ENCODE assay signal across 16 cellular contexts in the genomic region with DNA sequence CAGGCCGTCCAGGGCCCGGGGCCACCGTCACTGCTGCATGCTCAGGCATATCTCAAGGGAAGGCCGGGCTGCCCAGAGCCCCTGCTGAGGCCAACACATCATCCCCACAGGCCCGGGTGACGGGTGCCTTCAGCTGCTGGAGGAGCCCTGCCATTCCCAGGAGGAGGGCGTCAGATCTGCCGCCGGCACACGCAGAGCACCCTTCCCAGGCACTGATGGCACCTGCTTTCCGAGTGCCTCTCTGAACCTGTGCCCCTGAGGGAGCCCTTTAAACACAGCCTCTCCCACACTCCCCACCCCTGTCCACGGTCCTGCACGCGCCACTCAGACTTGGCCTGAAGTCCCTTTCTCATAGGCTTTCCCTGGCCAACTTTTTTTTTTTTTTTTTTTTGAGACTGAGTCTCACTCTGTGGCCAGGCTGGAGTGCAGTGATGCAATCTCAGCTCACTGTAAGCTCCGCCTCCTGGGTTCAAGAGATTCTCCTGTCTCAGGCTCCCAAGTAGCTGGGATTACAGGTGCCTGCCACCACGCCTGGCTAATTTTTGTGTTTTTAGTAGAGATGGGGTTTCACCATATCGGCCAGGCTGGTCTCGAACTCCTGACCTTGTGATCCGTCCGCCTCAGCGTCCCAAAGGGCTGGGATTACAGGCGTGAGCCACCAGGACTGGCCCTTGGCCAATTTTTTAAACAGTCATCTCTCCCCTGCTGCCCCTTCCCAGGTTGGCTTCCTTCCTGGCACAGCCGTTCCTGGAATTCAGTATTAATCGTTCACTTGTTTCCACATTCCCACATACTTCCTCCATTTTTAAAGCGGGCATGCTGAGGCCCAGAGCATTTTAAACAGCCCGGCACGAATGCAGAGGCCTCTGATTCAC.
DNase-seq lines count a peak whose midpoint lies in the region; ATAC-seq and TF ChIP-seq lines count a peak whose summit lies in the region.
"Had no signal": no experiment of that assay in that cellular context is flagged by ENCODE, and none has a peak within 500 bp of the region (broad histone marks: within the 10 kb centered on the region; RNA-seq: fewer than 3 reads in every experiment).

No MANE protein-coding gene starts in this region.

- intact Hi-C loops in spleen (cut with DNase I; ENCODE audit: low total_unique reads) = no loop called here

- peaks cover 0 to 15% (median 0%) of the 10 kb centered on the region in 7 donors for H3K27me3 ChIP-seq in spleen (replicated peaks in 1 of 7)
- H3K27me3 ChIP-seq: adrenal gland; BLaER1 treated with 17β-estradiol and CSF1 and Interleukin-3, amounts not matched to agents 10 nM and 100 nM had no signal

- TF ChIP-seq CTCF in brain (conservative IDR thresholded peaks at IDR 0.05) = no peak
- no peak for TF ChIP-seq CTCF in spleen (IDR thresholded peaks at IDR 0.05 in 8 of 11, conservative IDR thresholded peaks at IDR 0.05 in 3 of 11)

- WGBS in spleen, 5 donors = 78 to 86% (median 82%) methylated on average over 27 of the region's 27 CpGs

- H3K36me3 ChIP-seq in spleen = no peaks in the 10 kb centered on the region
- H3K36me3 ChIP-seq: adrenal gland; BLaER1 treated with 17β-estradiol and CSF1 and Interleukin-3, amounts not matched to agents 10 nM and 100 nM had no signal

- H3K4me1 Mint-ChIP-seq in brain = peaks cover 48% of the 10 kb centered on the region
- H3K4me1 Mint-ChIP-seq: activated B cell treated with CpG ODN at 0.5 μM for 24 hours had no signal

- H3K9me3 ChIP-seq in spleen = no peaks in the 10 kb centered on the region
- H3K9me3 ChIP-seq: adrenal gland had no signal

- peaks cover 4% of the 10 kb centered on the region for H3K27me3 Mint-ChIP-seq in brain

- no peak for ATAC-seq in HG02981 (IDR thresholded peaks at IDR 0.05; ENCODE audit: unreplicated experiment)
- ATAC-seq: Panc1 had no signal

- H3K27ac ChIP-seq in spleen = no peak overlapping the region
- H3K27ac ChIP-seq: adrenal gland; BLaER1 treated with 17β-estradiol and CSF1 and Interleukin-3, amounts not matched to agents 10 nM and 100 nM had no signal

- peaks cover 0 to 4% (median 0%) of the 10 kb centered on the region in 5 experiments for H3K9me3 Mint-ChIP-seq in brain
- H3K9me3 Mint-ChIP-seq: activated B cell treated with CpG ODN at 0.5 μM for 24 hours had no signal

- no peaks in the 10 kb centered on the region for H3K36me3 Mint-ChIP-seq in brain

- peak; percentile 21 for DNase-seq in MV-4-11 (lab: John Stamatoyannopoulos, UW)
- DNase-seq in kidney tubule cell (ENCODE audit: low spot score) = peak; percentile 33
- DNase-seq in spleen = peak; percentile 58
- no peak for DNase-seq in activated CD4-positive, alpha-beta T cell treated with anti-CD3 and anti-CD28 coated beads, Interleukin-2, amount 50 U/mL, for 4 hours
- no peak for DNase-seq in activated CD4-positive, alpha-beta T cell treated with anti-CD3 and anti-CD28 coated beads, Interleukin-2, amount 50 U/mL, for 48 hours
- DNase-seq: activated B cell treated with CpG ODN at 0.5 μM for 24 hours, adrenal gland, DMS53, HCEC 1CT, mammary epithelial cell, NCI-H1930, NCI-H526 treated with DMSO at 0.1 percent for 48 hours had no signal

- H3K4me3 Mint-ChIP-seq in brain = no peak overlapping the region
- H3K4me3 Mint-ChIP-seq: activated B cell treated with CpG ODN at 0.5 μM for 24 hours had no signal

- no peak overlapping the region for H3K4me3 ChIP-seq in spleen
- H3K4me3 ChIP-seq: adrenal gland; BLaER1 treated with 17β-estradiol and CSF1 and Interleukin-3, amounts not matched to agents 10 nM and 100 nM had no signal

- no peaks in the 10 kb centered on the region for H3K4me1 ChIP-seq in spleen
- H3K4me1 ChIP-seq: adrenal gland had no signal

- no peak for TF ChIP-seq POLR2A in spleen (IDR thresholded peaks at IDR 0.05)

- peak overlapping the region; percentile 65 to 94 (median 77) for H3K27ac Mint-ChIP-seq in brain
- H3K27ac Mint-ChIP-seq: activated B cell treated with CpG ODN at 0.5 μM for 24 hours had no signal

Comparison
In these comparisons a context has a peak if more than half of its experiments do, and no peak if none do; other contexts are left out.
1. DNase-seq: peak in MV-4-11 (single experiment), kidney tubule cell (single experiment) and spleen (single experiment); none in activated CD4-positive, alpha-beta T cell treated with anti-CD3 and anti-CD28 coated beads, Interleukin-2, amount 50 U/mL, for 4 hours (0 of 2) and activated CD4-positive, alpha-beta T cell treated with anti-CD3 and anti-CD28 coated beads, Interleukin-2, amount 50 U/mL, for 48 hours (0 of 2).